Comparison of ENCODE assay signal across 11 cellular contexts in genomic region chr20:36852187-36852586, GRCh38. TPM values are rescaled to one million over a fixed set of nuclear protein-coding genes. Genes with fewer than 3 reads are reported as not detected.
A peak's percentile ranks its signal among the peaks of the same experiment; 100 is the strongest.
DNase-seq lines count a peak whose midpoint lies in the region; ATAC-seq and TF ChIP-seq lines count a peak whose summit lies in the region.
"Had no signal": no experiment of that assay in that cellular context is flagged by ENCODE, and none has a peak within 500 bp of the region (broad histone marks: within the 10 kb centered on the region; RNA-seq: fewer than 3 reads in every experiment).

No MANE protein-coding gene starts in this region.

- peaks cover 95% of the 10 kb centered on the region for H3K79me2 ChIP-seq in SU-DHL-6 (ENCODE audit: insufficient read depth, low read length)

- TF ChIP-seq CTCF in GM12865 (IDR thresholded peaks at IDR 0.05; ENCODE audit: insufficient read depth, low read depth, low read length, missing control alignments) = no peak
- no peak for TF ChIP-seq CTCF in SU-DHL-6 (IDR thresholded peaks at IDR 0.05; ENCODE audit: insufficient read depth, low read length, poor library complexity, severe bottlenecking)
- no peak for TF ChIP-seq CTCF in right atrium auricular region (IDR thresholded peaks at IDR 0.05)

- POLR2A ChIA-PET in naive thymus-derived CD8-positive, alpha-beta T cell (lab: Charles Lee) = interaction anchor here (1.0 to 1.5 kb wide), 2 partner anchors 10 to 16 kb away, joined by 3 read pairs; no protein-coding TSS in a partner anchor

- ATAC-seq in GM21526 (IDR thresholded peaks at IDR 0.05; ENCODE audit: low FRiP score, unreplicated experiment) = no peak
- no peak for ATAC-seq in naive thymus-derived CD8-positive, alpha-beta T cell

- H3K36me3 ChIP-seq in SU-DHL-6 (ENCODE audit: low read length) (no peaks in the 10 kb centered on the region; the same call in 1 of the 2 replicates), right atrium auricular region (no peaks in the 10 kb centered on the region)

- peak overlapping the region; percentile 54 for H3K4me3 ChIP-seq in GM12865 (ENCODE audit: low read depth, low read length)
- no peak overlapping the region for H3K4me3 ChIP-seq in SU-DHL-6 (ENCODE audit: insufficient read depth, low read length, poor library complexity, severe bottlenecking)
- no peak overlapping the region for H3K4me3 ChIP-seq in right atrium auricular region
- H3K4me3 ChIP-seq in skin epidermis = no peak overlapping the region

- peaks cover 0 to 83% of the 10 kb centered on the region in 2 donors for H3K4me1 ChIP-seq in right atrium auricular region

- H3K9me2 ChIP-seq in SU-DHL-6 (replicated peaks; ENCODE audit: insufficient read depth, low read length) = no peaks in the 10 kb centered on the region

- no peaks in the 10 kb centered on the region for H3K36me3 Mint-ChIP-seq in naive thymus-derived CD8-positive, alpha-beta T cell
- H3K36me3 Mint-ChIP-seq: activated naive CD4-positive, alpha-beta T cell treated with anti-CD3 and anti-CD28 coated beads, Interleukin-2, amount 50 U/mL, for 24 hours; CD8-positive, alpha-beta memory T cell had no signal

- no peaks in the 10 kb centered on the region for H3K27me3 Mint-ChIP-seq in naive thymus-derived CD8-positive, alpha-beta T cell
- H3K27me3 Mint-ChIP-seq: activated naive CD4-positive, alpha-beta T cell treated with anti-CD3 and anti-CD28 coated beads, Interleukin-2, amount 50 U/mL, for 24 hours had no signal

- H3K27ac Mint-ChIP-seq in naive thymus-derived CD8-positive, alpha-beta T cell = no peak overlapping the region
- H3K27ac Mint-ChIP-seq: activated naive CD4-positive, alpha-beta T cell treated with anti-CD3 and anti-CD28 coated beads, Interleukin-2, amount 50 U/mL, for 24 hours had no signal

- H3K4me1 Mint-ChIP-seq in naive thymus-derived CD8-positive, alpha-beta T cell = peaks cover 10 to 20% (median 16%) of the 10 kb centered on the region in 4 donors

- H3K27ac ChIP-seq in SU-DHL-6 (ENCODE audit: low read depth, low read length) (peak overlapping the region; percentile 62), right atrium auricular region (peak overlapping the region; percentile 80 to 84), skin epidermis (peak overlapping the region in 16 of 21 experiments; percentile 0 to 88 (median 68))
- H3K27ac ChIP-seq: VCaP had no signal

- H3K9me3 ChIP-seq in SU-DHL-6 (ENCODE audit: insufficient read depth, low read length) (0 out of 2 replicates have a peak, but pooled peaks cover 3% of the 10 kb centered on the region), right atrium auricular region (no peaks in the 10 kb centered on the region)

- peak overlapping the region; percentile 23; the same call in 1 of the 2 replicates for H3K9ac ChIP-seq in SU-DHL-6 (ENCODE audit: low read length)

- peak; percentile 56 for DNase-seq in GM12865 (ENCODE audit: low read depth)
- no peak for DNase-seq in right atrium auricular region (ENCODE audit: low spot score)
- DNase-seq in naive thymus-derived CD8-positive, alpha-beta T cell = no peak
- no peak for DNase-seq in activated T-cell treated with anti-CD3 and anti-CD28 coated beads for 4 hours
- no peak for DNase-seq in NCI-H2196 treated with DMSO at 0.1 percent for 48 hours (lab: John Stamatoyannopoulos, UW; ENCODE audit: unreplicated experiment)
- DNase-seq: CD8-positive, alpha-beta memory T cell had no signal

- H4K20me1 ChIP-seq in SU-DHL-6 (ENCODE audit: low read depth, low read length) = no peaks in the 10 kb centered on the region

- no peaks in the 10 kb centered on the region for H3K27me3 ChIP-seq in SU-DHL-6 (ENCODE audit: low read length)
- no peaks in the 10 kb centered on the region for H3K27me3 ChIP-seq in right atrium auricular region

- no peak overlapping the region for H3K4me3 Mint-ChIP-seq in naive thymus-derived CD8-positive, alpha-beta T cell
- H3K4me3 Mint-ChIP-seq: activated naive CD4-positive, alpha-beta T cell treated with anti-CD3 and anti-CD28 coated beads, Interleukin-2, amount 50 U/mL, for 24 hours; CD8-positive, alpha-beta memory T cell had no signal

- H2AFZ ChIP-seq in SU-DHL-6 (ENCODE audit: low read depth, low read length, severe bottlenecking) = no peak overlapping the region

- no peak overlapping the region for H3K4me2 ChIP-seq in SU-DHL-6 (ENCODE audit: low read depth, low read length, poor library complexity, severe bottlenecking)

- H3K9me3 Mint-ChIP-seq in naive thymus-derived CD8-positive, alpha-beta T cell = peaks cover 0 to 2% (median 0%) of the 10 kb centered on the region in 9 donors
- H3K9me3 Mint-ChIP-seq: activated naive CD4-positive, alpha-beta T cell treated with anti-CD3 and anti-CD28 coated beads, Interleukin-2, amount 50 U/mL, for 24 hours; CD8-positive, alpha-beta memory T cell had no signal

- peaks cover 32% of the 10 kb centered on the region for H3F3A ChIP-seq in SU-DHL-6 (ENCODE audit: insufficient read depth)

RNA-seq across cellular contexts. Expression of gene TLDC2, which starts 23.8 kb away (rescaled TPM):
- under 1 TPM in 1 of 2 donors, not detected in 1; 0.30 TPM for total RNA-seq in right atrium auricular region
- not detected for total RNA-seq in naive thymus-derived CD8-positive, alpha-beta T cell
- polyA plus RNA-seq in naive thymus-derived CD8-positive, alpha-beta T cell = under 1 TPM; 0.17 to 0.23 (median 0.20) TPM
- total RNA-seq: CD8-positive, alpha-beta memory T cell had no signal
